Comparison of ENCODE assay signal across 8 cellular contexts in genomic region chr22:19122752-19123492, GRCh38. TPM values are rescaled to one million over a fixed set of nuclear protein-coding genes. Genes with fewer than 3 reads are reported as not detected.
DNase-seq lines count a peak whose midpoint lies in the region; ATAC-seq and TF ChIP-seq lines count a peak whose summit lies in the region.

No MANE protein-coding gene starts in this region.

- H3K27me3 Mint-ChIP-seq in naive B cell = peaks cover 0 to 6% (median 0%) of the 10 kb centered on the region in 3 donors

- peak; percentile 1 for ATAC-seq in naive B cell (ENCODE audit: low read depth in 2 of 2)
- ATAC-seq in GM18502 (IDR thresholded peaks at IDR 0.05; ENCODE audit: poor library complexity, unreplicated experiment) = no peak

- peak overlapping the region; percentile 83 to 94 (median 90) for H3K4me3 Mint-ChIP-seq in naive B cell

- H3K4me3 ChIP-seq in epithelial cell of esophagus (ENCODE audit: low read length) = peak overlapping the region; percentile 43

- peaks cover 0 to 1% (median 0%) of the 10 kb centered on the region in 7 donors for H3K9me3 Mint-ChIP-seq in naive B cell

- no peaks in the 10 kb centered on the region for H3K36me3 Mint-ChIP-seq in naive B cell

- peaks cover 35 to 51% (median 44%) of the 10 kb centered on the region in 3 donors for H3K4me1 Mint-ChIP-seq in naive B cell

- DNase-seq in NCI-H82 (lab: John Stamatoyannopoulos, UW) (peak; percentile 37), NCI-H82 treated with DMSO at 0.1 percent for 48 hours (lab: John Stamatoyannopoulos, UW; ENCODE audit: unreplicated experiment) (no peak), RPMI7951 (ENCODE audit: low read depth) (peak; percentile 28), epithelial cell of esophagus (ENCODE audit: low read depth) (no peak), naive B cell (no peak), NCI-H774 (lab: John Stamatoyannopoulos, UW) (no peak), AG08396 (ENCODE audit: low spot score) (no peak)

- TF ChIP-seq CTCF in epithelial cell of esophagus (IDR thresholded peaks at IDR 0.05; ENCODE audit: insufficient read depth, low read depth, low read length, missing control alignments) = no peak

- H3K27ac Mint-ChIP-seq in naive B cell = peak overlapping the region; percentile 71 to 92 (median 86)

RNA-seq across cellular contexts. Expression of gene DGCR2, which starts 0.7 kb away (rescaled TPM):
- total RNA-seq in RPMI7951 (2014; rRNA removed; shearing (Covaris generic)) = 24.8 and 32.0 TPM in 2 replicates
- polyA plus RNA-seq in naive B cell (ENCODE audit: low read depth in 6 of 6) = 10 to 100 TPM; 27.4 to 50.6 (median 32.8) TPM

RNA-seq across cellular contexts. Expression of gene TSSK2, which starts 8.2 kb away (rescaled TPM):
- not detected in 2 replicates for total RNA-seq in RPMI7951 (2014; rRNA removed; shearing (Covaris generic))
- not detected for polyA plus RNA-seq in naive B cell (ENCODE audit: low read depth in 6 of 6)

RNA-seq across cellular contexts. Expression of gene ESS2, which starts 21.5 kb away (rescaled TPM):
- 9.4 and 10.2 TPM in 2 replicates for total RNA-seq in RPMI7951 (2014; rRNA removed; shearing (Covaris generic))
- polyA plus RNA-seq in naive B cell (ENCODE audit: low read depth in 6 of 6) = 10 to 100 TPM in 1 of 6 donors, 1 to 10 TPM in 5; 5.2 to 10.2 (median 8.3) TPM

RNA-seq across cellular contexts. Expression of gene GSC2, which starts 27.2 kb away (rescaled TPM):
- total RNA-seq in RPMI7951 (2014; rRNA removed; shearing (Covaris generic)) = not detected in 2 replicates
- polyA plus RNA-seq in naive B cell (ENCODE audit: low read depth in 6 of 6) = not detected

RNA-seq across cellular contexts. Expression of gene SLC25A1, which starts 55.6 kb away (rescaled TPM):
- total RNA-seq in RPMI7951 (2014; rRNA removed; shearing (Covaris generic)) = 58.3 and 70.0 TPM in 2 replicates
- 10 to 100 TPM; 63.5 to 88.8 (median 72.4) TPM for polyA plus RNA-seq in naive B cell (ENCODE audit: low read depth in 6 of 6)

Comparison
In these comparisons a context has a peak if more than half of its experiments do, and no peak if none do; other contexts are left out.
1. DNase-seq: peak in NCI-H82 (single experiment) and RPMI7951 (single experiment); none in NCI-H82 treated with DMSO at 0.1 percent for 48 hours (single experiment), epithelial cell of esophagus (single experiment), naive B cell (single experiment), NCI-H774 (single experiment) and AG08396 (single experiment).